ENCODE assay signal across 20 cellular contexts in the genomic region with DNA sequence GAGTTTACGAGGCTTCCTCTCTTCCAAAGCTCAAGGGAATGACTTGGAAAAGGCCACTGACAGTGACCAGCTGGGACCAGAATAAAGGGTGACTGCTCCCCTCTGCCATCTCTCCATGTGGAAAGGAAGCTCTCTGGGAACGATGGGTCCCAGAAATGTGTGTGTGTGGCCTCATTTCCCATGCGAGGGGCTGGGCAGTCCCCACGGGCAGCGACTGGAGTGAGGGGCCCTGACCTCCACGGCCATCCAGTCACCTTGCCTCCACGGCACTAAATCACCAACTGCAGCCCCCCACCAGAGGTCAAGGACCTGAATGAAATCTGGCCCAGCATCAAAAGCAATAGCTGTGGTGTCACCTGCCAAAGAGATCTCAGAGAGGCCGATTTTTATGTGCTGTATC. TPM values are rescaled to one million over a fixed set of nuclear protein-coding genes. Genes with fewer than 3 reads are reported as not detected.
"Had no signal": no experiment of that assay in that cellular context is flagged by ENCODE, and none has a peak within 500 bp of the region (broad histone marks: within the 10 kb centered on the region; RNA-seq: fewer than 3 reads in every experiment).

No MANE protein-coding gene starts in this region.

- H3K4me1 ChIP-seq: parathyroid adenoma had no signal

- H3K4me3 Mint-ChIP-seq: activated naive CD8-positive, alpha-beta T cell; activated T-cell treated with anti-CD3 and anti-CD28 coated beads, Interleukin-2, amount 50 U/mL, for 4 hours; naive thymus-derived CD8-positive, alpha-beta T cell; T-cell; T-helper 2 cell treated with Interferon-gamma antibody and Interleukin-4, amounts not matched to agents 5 μg/mL and 100 μg/mL, for 36 hours had no signal

- ATAC-seq: activated T-cell treated with anti-CD3 and anti-CD28 coated beads, Interleukin-2, amount 50 U/mL, for 4 hours; lower lobe of right lung; naive thymus-derived CD8-positive, alpha-beta T cell; sciatic nerve; T-cell had no signal

- H3K4me3 ChIP-seq: coronary artery, lower lobe of right lung, thyroid gland had no signal

- H3K9ac ChIP-seq: parathyroid adenoma had no signal

- DNase-seq: activated CD8-positive, alpha-beta memory T cell treated with anti-CD3 and anti-CD28 coated beads, Interleukin-2, amount 50 U/mL, for 4 hours; activated naive CD4-positive, alpha-beta T cell; activated T-cell treated with anti-CD3 and anti-CD28 coated beads, Interleukin-2, amount 50 U/mL, for 4 hours; cerebellar nuclear complex; kidney; lower lobe of right lung; mesendoderm; nucleus accumbens; stimulated activated CD4-positive, alpha-beta T cell treated with anti-CD3 and anti-CD28 coated beads, Interleukin-4, amount 100 ng/mL, for 1 hour; stimulated activated naive CD4-positive, alpha-beta T cell; substantia nigra; T-cell; thyroid gland had no signal

- H3K9me3 Mint-ChIP-seq: activated T-cell treated with anti-CD3 and anti-CD28 coated beads, Interleukin-2, amount 50 U/mL, for 4 hours; activated T-helper 2 cell treated with anti-CD3 and anti-CD28 coated beads, Interferon-gamma antibody, Interleukin-2, Interleukin-4, amounts not matched to agents 10 μg/mL and 5 μg/mL and 100 μg/mL, durations not matched to agents 14 hours and 24 hours and 36 hours; naive thymus-derived CD8-positive, alpha-beta T cell; T-cell; T-helper 2 cell treated with Interferon-gamma antibody and Interleukin-4, amounts not matched to agents 5 μg/mL and 100 μg/mL, for 36 hours had no signal

- H3K27me3 ChIP-seq: thyroid gland had no signal

- H3K27ac ChIP-seq: coronary artery, lower lobe of right lung, parathyroid adenoma, thyroid gland had no signal

- H3K9me3 ChIP-seq: lower lobe of right lung, thyroid gland had no signal

- H3K36me3 Mint-ChIP-seq: activated naive CD8-positive, alpha-beta T cell; naive thymus-derived CD8-positive, alpha-beta T cell; T-cell had no signal

- H3K27ac Mint-ChIP-seq: activated naive CD8-positive, alpha-beta T cell; activated T-helper 2 cell treated with anti-CD3 and anti-CD28 coated beads, Interferon-gamma antibody, Interleukin-2, Interleukin-4, amounts not matched to agents 10 μg/mL and 5 μg/mL and 100 μg/mL, durations not matched to agents 14 hours and 24 hours and 36 hours; naive thymus-derived CD8-positive, alpha-beta T cell; T-cell; T-helper 2 cell treated with Interferon-gamma antibody and Interleukin-4, amounts not matched to agents 5 μg/mL and 100 μg/mL, for 36 hours had no signal

- H3K36me3 ChIP-seq: lower lobe of right lung, thyroid gland had no signal

RNA-seq across cellular contexts. Expression of a gene that starts 29.6 kb away (rescaled TPM):
- total RNA-seq: activated T-helper 2 cell treated with anti-CD3 and anti-CD28 coated beads, Interferon-gamma antibody, Interleukin-2, Interleukin-4, amounts not matched to agents 10 μg/mL and 5 μg/mL and 100 μg/mL, durations not matched to agents 14 hours and 24 hours and 36 hours; naive thymus-derived CD8-positive, alpha-beta T cell had no signal
- polyA plus RNA-seq: naive thymus-derived CD8-positive, alpha-beta T cell had no signal
